37 cellular contexts compared by ENCODE assay signal in genomic region chr14:24176599-24176998, GRCh38. TPM values are rescaled to one million over a fixed set of nuclear protein-coding genes. Genes with fewer than 3 reads are reported as not detected.
"Had no signal": no experiment of that assay in that cellular context is flagged by ENCODE, and none has a peak within 500 bp of the region (broad histone marks: within the 10 kb centered on the region; RNA-seq: fewer than 3 reads in every experiment).

No MANE protein-coding gene starts in this region.

- H3K4me3 ChIP-seq: body of pancreas, colonic mucosa, esophagus squamous epithelium, left ventricle myocardium inferior, lung, mucosa of descending colon, psoas muscle, smooth muscle cell, vagina had no signal

- H3K79me2 ChIP-seq: parathyroid adenoma had no signal

- H3K4me2 ChIP-seq: smooth muscle cell had no signal

- H3K4me1 ChIP-seq: body of pancreas, colonic mucosa, parathyroid adenoma had no signal

- H3K27me3 Mint-ChIP-seq: activated CD8-positive, alpha-beta T cell treated with anti-CD3 and anti-CD28 coated beads for 36 hours; natural killer cell treated with Interleukin-12 subunit alpha and Interleukin-12 subunit beta and Interleukin-15 and Interleukin-18, amount 100 ng/mL, for 72 hours; stimulated activated memory B cell treated with anti-CD40 and anti-IgM and Interleukin-4, amounts not matched to agents 10 μg/mL and 1 μg/mL and 100 μg/mL, for 72 hours; stimulated activated naive CD8-positive, alpha-beta T cell treated with anti-CD3 and anti-CD28 coated beads, Interleukin-15, amount 100 ng/mL, for 72 hours; type B pancreatic cell had no signal

- H3K9me3 ChIP-seq: body of pancreas, colonic mucosa, esophagus squamous epithelium, left ventricle myocardium inferior, mucosa of descending colon, psoas muscle, vagina had no signal

- H3K9ac ChIP-seq: parathyroid adenoma had no signal

- H2AFZ ChIP-seq: parathyroid adenoma had no signal

- DNase-seq: activated CD4-positive, alpha-beta T cell treated with anti-CD3 and anti-CD28 coated beads, Interleukin-2, amount 50 U/mL, for 1 hour; activated CD4-positive, CD25-positive, alpha-beta regulatory T cell treated with anti-CD3 and anti-CD28 coated beads, Interleukin-2, amount 50 U/mL, for 72 hours; activated CD8-positive, alpha-beta T cell treated with anti-CD3 and anti-CD28 coated beads for 36 hours; activated gamma-delta T cell treated with Interleukin-2 at 50 U/mL for 16 hours; activated naive CD4-positive, alpha-beta T cell treated with anti-CD3 and anti-CD28 coated beads, Interleukin-2, amount 50 U/mL, for 16 hours; aorta; body of pancreas; cerebellar nuclear complex; colonic mucosa; effector CD8-positive, alpha-beta T cell; esophagus squamous epithelium; foreskin melanocyte; left ventricle myocardium inferior; mesendoderm; mucosa of descending colon; nucleus accumbens; stimulated activated CD4-positive, alpha-beta T cell treated with anti-CD3 and anti-CD28 coated beads, Interleukin-1b, Interleukin-23, amount 100 ng/mL, for 48 hours; stimulated activated CD4-positive, alpha-beta T cell treated with anti-CD3 and anti-CD28 coated beads, Interleukin-4, amount 100 ng/mL, for 4 hours; stimulated activated CD8-positive, alpha-beta memory T cell treated with anti-CD3 and anti-CD28 coated beads, Interleukin-4, amount 100 ng/mL, for 48 hours; stimulated activated naive CD8-positive, alpha-beta T cell treated with anti-CD3 and anti-CD28 coated beads, Interleukin-15, amount 100 ng/mL, for 72 hours; substantia nigra; SW 1271 had no signal

- H3K27ac Mint-ChIP-seq: activated CD8-positive, alpha-beta T cell treated with anti-CD3 and anti-CD28 coated beads for 36 hours; activated T-helper 1 cell treated with anti-CD3 and anti-CD28 coated beads, Interleukin-12 subunit alpha, Interleukin-12 subunit beta, Interleukin-2, Interleukin-4 antibody, amounts not matched to agents 30 ng/mL and 10 ng/mL and 1 ng/mL, durations not matched to agents 14 hours and 24 hours and 36 hours; natural killer cell treated with Interleukin-12 subunit alpha and Interleukin-12 subunit beta and Interleukin-15 and Interleukin-18, amount 100 ng/mL, for 72 hours; stimulated activated memory B cell treated with anti-CD40 and anti-IgM and Interleukin-4, amounts not matched to agents 10 μg/mL and 1 μg/mL and 100 μg/mL, for 72 hours; T-helper 1 cell treated with Interleukin-12 subunit alpha and Interleukin-12 subunit beta and Interleukin-4 antibody, amounts not matched to agents 30 μg/mL and 1 μg/mL, for 36 hours; type B pancreatic cell had no signal

- FAIRE-seq: endometrium had no signal

- H3K27ac ChIP-seq: body of pancreas, colonic mucosa, epithelial cell of prostate, esophagus squamous epithelium, left ventricle myocardium inferior, parathyroid adenoma, psoas muscle, vagina had no signal

- H3K9me3 Mint-ChIP-seq: activated CD8-positive, alpha-beta T cell treated with anti-CD3 and anti-CD28 coated beads for 36 hours; activated T-helper 1 cell treated with anti-CD3 and anti-CD28 coated beads, Interleukin-12 subunit alpha, Interleukin-12 subunit beta, Interleukin-2, Interleukin-4 antibody, amounts not matched to agents 30 ng/mL and 10 ng/mL and 1 ng/mL, durations not matched to agents 14 hours and 24 hours and 36 hours; natural killer cell treated with Interleukin-12 subunit alpha and Interleukin-12 subunit beta and Interleukin-15 and Interleukin-18, amount 100 ng/mL, for 72 hours; stimulated activated memory B cell treated with anti-CD40 and anti-IgM and Interleukin-4, amounts not matched to agents 10 μg/mL and 1 μg/mL and 100 μg/mL, for 72 hours; stimulated activated naive CD8-positive, alpha-beta T cell treated with anti-CD3 and anti-CD28 coated beads, Interleukin-15, amount 100 ng/mL, for 72 hours; T-helper 1 cell treated with Interleukin-12 subunit alpha and Interleukin-12 subunit beta and Interleukin-4 antibody, amounts not matched to agents 30 μg/mL and 1 μg/mL, for 36 hours; type B pancreatic cell had no signal

- H3K27me3 ChIP-seq: body of pancreas, colonic mucosa, esophagus squamous epithelium, vagina had no signal

- H3K4me3 Mint-ChIP-seq: activated CD8-positive, alpha-beta T cell treated with anti-CD3 and anti-CD28 coated beads for 36 hours; activated T-helper 1 cell treated with anti-CD3 and anti-CD28 coated beads, Interleukin-12 subunit alpha, Interleukin-12 subunit beta, Interleukin-2, Interleukin-4 antibody, amounts not matched to agents 30 ng/mL and 10 ng/mL and 1 ng/mL, durations not matched to agents 14 hours and 24 hours and 36 hours; natural killer cell treated with Interleukin-12 subunit alpha and Interleukin-12 subunit beta and Interleukin-15 and Interleukin-18, amount 100 ng/mL, for 72 hours; stimulated activated memory B cell treated with anti-CD40 and anti-IgM and Interleukin-4, amounts not matched to agents 10 μg/mL and 1 μg/mL and 100 μg/mL, for 72 hours; stimulated activated naive CD8-positive, alpha-beta T cell treated with anti-CD3 and anti-CD28 coated beads, Interleukin-15, amount 100 ng/mL, for 72 hours; T-helper 1 cell treated with Interleukin-12 subunit alpha and Interleukin-12 subunit beta and Interleukin-4 antibody, amounts not matched to agents 30 μg/mL and 1 μg/mL, for 36 hours; type B pancreatic cell had no signal

- H3K36me3 ChIP-seq: colonic mucosa had no signal

- ATAC-seq: activated CD8-positive, alpha-beta T cell treated with anti-CD3 and anti-CD28 coated beads for 36 hours; body of pancreas; mucosa of descending colon; natural killer cell treated with Interleukin-12 subunit alpha and Interleukin-12 subunit beta and Interleukin-15 and Interleukin-18, amount 100 ng/mL, for 72 hours; psoas muscle; stimulated activated memory B cell treated with anti-CD40 and anti-IgM and Interleukin-4, amounts not matched to agents 10 μg/mL and 1 μg/mL and 100 μg/mL, for 72 hours; stimulated activated naive CD8-positive, alpha-beta T cell treated with anti-CD3 and anti-CD28 coated beads, Interleukin-15, amount 100 ng/mL, for 72 hours had no signal

RNA-seq across cellular contexts. Expression of gene TSSK4, which starts 28.9 kb away (rescaled TPM):
- total RNA-seq: dermis microvascular lymphatic vessel endothelial cell, esophagus squamous epithelium, glomerular endothelial cell, left ventricle myocardium inferior, myocyte, psoas muscle had no signal
- polyA plus RNA-seq: aorta had no signal
